8 cellular contexts compared by ENCODE assay signal in genomic region chr6:163554663-163555062, GRCh38.
DNase-seq lines count a peak whose midpoint lies in the region; ATAC-seq and TF ChIP-seq lines count a peak whose summit lies in the region.

No MANE protein-coding gene starts in this region.

- ATAC-seq in CD4-positive, alpha-beta T cell (ENCODE audit: poor library complexity) = peak; percentile 54
- ATAC-seq in GM21717 (IDR thresholded peaks at IDR 0.05; ENCODE audit: unreplicated experiment) = peak; percentile 52
- ATAC-seq in foreskin keratinocyte = peak; percentile 75
- peak; percentile 27 to 62 for ATAC-seq in gastrocnemius medialis
- no peak for ATAC-seq in HG02623 (IDR thresholded peaks at IDR 0.05; ENCODE audit: unreplicated experiment)

- no peaks in the 10 kb centered on the region for H3K9me3 Mint-ChIP-seq in CD4-positive, alpha-beta T cell
- no peaks in the 10 kb centered on the region for H3K9me3 Mint-ChIP-seq in activated T-cell treated with anti-CD3 and anti-CD28 coated beads, Interleukin-2, amount 50 U/mL, for 24 hours

- CTCF ChIA-PET in CD4-positive, alpha-beta T cell (lab: Charles Lee) = interaction anchor here (0.9 to 1.7 kb wide), 11 partner anchors 10 to 384 kb away, joined by 3 to 6 read pairs (median 4); no protein-coding TSS in a partner anchor

- DNase-seq in CD4-positive, alpha-beta T cell = peak; percentile 26 to 68 (median 45)
- DNase-seq in NCI-H82 (lab: John Stamatoyannopoulos, UW) (peak; percentile 67), foreskin keratinocyte (peak in 1 of 2 donors; percentile 32), gastrocnemius medialis (peak in 1 of 2 donors; percentile 55), C1 segment of cervical spinal cord (lab: John Stamatoyannopoulos, UW) (no peak)
- peak; percentile 60 for DNase-seq in activated T-cell treated with anti-CD3 and anti-CD28 coated beads, Interleukin-2, amount 50 U/mL, for 24 hours

- H3K4me1 ChIP-seq in foreskin keratinocyte (no peaks in the 10 kb centered on the region), gastrocnemius medialis (peaks cover 39 to 48% of the 10 kb centered on the region in 2 donors)

- peaks cover 3% of the 10 kb centered on the region for H3K4me1 Mint-ChIP-seq in CD4-positive, alpha-beta T cell (ENCODE audit: low read depth)
- H3K4me1 Mint-ChIP-seq in activated T-cell treated with anti-CD3 and anti-CD28 coated beads, Interleukin-2, amount 50 U/mL, for 24 hours (ENCODE audit: low read depth) = peaks cover 13% of the 10 kb centered on the region

- H3K4me3 ChIP-seq in gastrocnemius medialis = no peak overlapping the region

- peaks cover 21% of the 10 kb centered on the region for H3K36me3 Mint-ChIP-seq in CD4-positive, alpha-beta T cell (ENCODE audit: low read depth)
- H3K36me3 Mint-ChIP-seq in activated T-cell treated with anti-CD3 and anti-CD28 coated beads, Interleukin-2, amount 50 U/mL, for 24 hours (ENCODE audit: low read depth) = peaks cover 41% of the 10 kb centered on the region

- H3K4me3 Mint-ChIP-seq in CD4-positive, alpha-beta T cell = no peak overlapping the region
- no peak overlapping the region for H3K4me3 Mint-ChIP-seq in activated T-cell treated with anti-CD3 and anti-CD28 coated beads, Interleukin-2, amount 50 U/mL, for 24 hours

- no peaks in the 10 kb centered on the region for H3K27me3 Mint-ChIP-seq in CD4-positive, alpha-beta T cell
- no peaks in the 10 kb centered on the region for H3K27me3 Mint-ChIP-seq in activated T-cell treated with anti-CD3 and anti-CD28 coated beads, Interleukin-2, amount 50 U/mL, for 24 hours

- TF ChIP-seq POLR2A in gastrocnemius medialis (IDR thresholded peaks at IDR 0.05) = no peak

- TF ChIP-seq CTCF in CD4-positive, alpha-beta T cell (IDR thresholded peaks at IDR 0.05) = peak; percentile 40
- peak; percentile 73 for TF ChIP-seq CTCF in foreskin keratinocyte (conservative IDR thresholded peaks at IDR 0.05)
- peak in 4 of 5 experiments; percentile 17 to 57 (median 40) for TF ChIP-seq CTCF in gastrocnemius medialis (IDR thresholded peaks at IDR 0.05 in 4 of 5, conservative IDR thresholded peaks at IDR 0.05 in 1 of 5)

- no peak overlapping the region for H3K27ac ChIP-seq in CD4-positive, alpha-beta T cell (ENCODE audit: low read depth, low read length)
- no peak overlapping the region for H3K27ac ChIP-seq in foreskin keratinocyte
- peak overlapping the region; percentile 32 to 79 (median 54) for H3K27ac ChIP-seq in gastrocnemius medialis

- no peaks in the 10 kb centered on the region for H3K36me3 ChIP-seq in gastrocnemius medialis

- no peaks in the 10 kb centered on the region for H3K27me3 ChIP-seq in CD4-positive, alpha-beta T cell (ENCODE audit: control insufficient read depth, insufficient read depth, low read length)
- H3K27me3 ChIP-seq in foreskin keratinocyte = no peaks in the 10 kb centered on the region
- H3K27me3 ChIP-seq in gastrocnemius medialis = no peaks in the 10 kb centered on the region

- intact Hi-C loops in CD4-positive, alpha-beta T cell (cut with DNase I, micrococcal nuclease) = loop anchor here (1.0 to 10.0 kb wide), 5 partner anchors 127 to 384 kb away; no protein-coding TSS in a partner anchor
- intact Hi-C loops in gastrocnemius medialis (cut with DNase I; ENCODE audit: low total_unique reads) = no loop called here

- POLR2A ChIA-PET in CD4-positive, alpha-beta T cell (lab: Charles Lee) = interaction anchor here (1.0 kb wide), 1 partner anchor 139 kb away, joined by 5 read pairs; no protein-coding TSS in a partner anchor

- no peak overlapping the region for H3K27ac Mint-ChIP-seq in CD4-positive, alpha-beta T cell
- no peak overlapping the region for H3K27ac Mint-ChIP-seq in activated T-cell treated with anti-CD3 and anti-CD28 coated beads, Interleukin-2, amount 50 U/mL, for 24 hours

- in situ Hi-C loops in gastrocnemius medialis (cut with MboI; ENCODE audit: low sequenced_read_pairs in 4 of 4) = loop anchor here in 1 of 4 donors (25.0 kb wide), 1 partner anchor 367 kb away; no protein-coding TSS in a partner anchor

- no peaks in the 10 kb centered on the region for H3K9me3 ChIP-seq in CD4-positive, alpha-beta T cell (ENCODE audit: control insufficient read depth, low read length)
- no peaks in the 10 kb centered on the region for H3K9me3 ChIP-seq in gastrocnemius medialis

Comparison
In these comparisons a context has a peak if more than half of its experiments do, and no peak if none do; other contexts are left out.
1. DNase-seq: peak in CD4-positive, alpha-beta T cell (10 of 10), NCI-H82 (single experiment) and activated T-cell treated with anti-CD3 and anti-CD28 coated beads, Interleukin-2, amount 50 U/mL, for 24 hours (single experiment); none in C1 segment of cervical spinal cord (0 of 14).
2. H3K27ac ChIP-seq: peak in gastrocnemius medialis (4 of 4); none in CD4-positive, alpha-beta T cell (single experiment) and foreskin keratinocyte (single experiment).
3. Peak in every context shown above with its lines, with median percentiles within 50 percentile points of each other: CTCF ChIP-seq.